Comparison of ENCODE assay signal across 11 cellular contexts in genomic region chr1:112954059-112954458, GRCh38. TPM values are rescaled to one million over a fixed set of nuclear protein-coding genes. Genes with fewer than 3 reads are reported as not detected.
DNase-seq lines count a peak whose midpoint lies in the region; ATAC-seq, FAIRE-seq and TF ChIP-seq lines count a peak whose summit lies in the region.
"Had no signal": no experiment of that assay in that cellular context is flagged by ENCODE, and none has a peak within 500 bp of the region (broad histone marks: within the 10 kb centered on the region; RNA-seq: fewer than 3 reads in every experiment).

No MANE protein-coding gene starts in this region.

- H3K9me3 ChIP-seq in small intestine (ENCODE audit: control insufficient read depth, low read depth): no peaks in the 10 kb centered on the region

- peak overlapping the region; percentile 93 for H3K4me3 ChIP-seq in fibroblast of the aortic adventitia (ENCODE audit: low read depth, low read length)
- H3K4me3 ChIP-seq in small intestine (ENCODE audit: low read depth in 1 of 2, low read length in 2 of 2): no peak overlapping the region
- H3K4me3 ChIP-seq in lower leg skin (ENCODE audit: low read depth, poor library complexity, severe bottlenecking): no peak overlapping the region

- intact Hi-C loops in activated CD4-positive, alpha-beta T cell treated with anti-CD3 and anti-CD28 coated beads, Interleukin-2, amount 10 ng/mL, durations not matched to agents 24 days and 14 days (cut with micrococcal nuclease): loop anchor here (10.0 kb wide), 1 partner anchor 981 kb away; no protein-coding TSS in a partner anchor
- intact Hi-C loops in lower leg skin (cut with DNase I; ENCODE audit: low total_unique reads): no loop called here

- H3K27me3 Mint-ChIP-seq in activated CD4-positive, alpha-beta T cell treated with anti-CD3 and anti-CD28 coated beads, Interleukin-2, amount 10 ng/mL, durations not matched to agents 24 days and 14 days: no peaks in the 10 kb centered on the region
- no peaks in the 10 kb centered on the region for H3K27me3 Mint-ChIP-seq in T-cell

- peaks cover 43% of the 10 kb centered on the region for H3K4me1 Mint-ChIP-seq in activated CD4-positive, alpha-beta T cell treated with anti-CD3 and anti-CD28 coated beads, Interleukin-2, amount 10 ng/mL, durations not matched to agents 24 days and 14 days
- H3K4me1 Mint-ChIP-seq in T-cell: peaks cover 46 to 51% (median 50%) of the 10 kb centered on the region in 3 donors

- H3K27me3 ChIP-seq in small intestine (ENCODE audit: control insufficient read depth in 2 of 2, insufficient read depth in 2 of 2, low read length in 2 of 2): no peaks in the 10 kb centered on the region

- CTCF ChIA-PET in T-cell (lab: Charles Lee): interaction anchor here (0.6 to 2.4 kb wide), 5 partner anchors 17 to 1006 kb away, joined by 3 to 13 read pairs (median 4); partner anchors contain the start of gene LRIG2 (in 1 of the 2)

- TF ChIP-seq POLR2A in lower leg skin (IDR thresholded peaks at IDR 0.05): no peak

- H3K36me3 ChIP-seq in small intestine (ENCODE audit: control insufficient read depth in 2 of 2, insufficient read depth in 2 of 2, low read length in 2 of 2): no peaks in the 10 kb centered on the region

- DNase-seq in activated CD4-positive, alpha-beta T cell treated with anti-CD3 and anti-CD28 coated beads, Interleukin-2, amount 10 ng/mL, durations not matched to agents 24 days and 14 days: no peak
- no peak for DNase-seq in activated CD4-positive, alpha-beta T cell treated with anti-CD3 and anti-CD28 coated beads, Interleukin-2, amount 50 U/mL, for 1 hour
- DNase-seq in T-cell (no peak), fibroblast of the aortic adventitia (ENCODE audit: low read depth) (no peak), small intestine (peak; percentile 3), SIG-M5 (lab: John Stamatoyannopoulos, UW) (no peak), lower leg skin (ENCODE audit: low spot score in 2 of 2) (no peak)
- DNase-seq: left cardiac atrium, NCI-H187 treated with DMSO at 0.1 percent for 48 hours had no signal

- no peak overlapping the region for H3K27ac Mint-ChIP-seq in activated CD4-positive, alpha-beta T cell treated with anti-CD3 and anti-CD28 coated beads, Interleukin-2, amount 10 ng/mL, durations not matched to agents 24 days and 14 days
- H3K27ac Mint-ChIP-seq in T-cell: no peak overlapping the region

- POLR2A ChIA-PET in T-cell (lab: Charles Lee): interaction anchor here (0.6 to 1.2 kb wide), 3 partner anchors 119 to 533 kb away, joined by 3 to 9 read pairs (median 3); partner anchors contain the start of gene LRIG2 (in 1 of the 2)

- no peak for FAIRE-seq in small intestine (lab: Jason Lieb, UNC)

- H3K27ac ChIP-seq in small intestine (ENCODE audit: low read depth in 1 of 2, low read length in 1 of 2): no peak overlapping the region
- H3K27ac ChIP-seq: C4-2B had no signal

- no peak for TF ChIP-seq CTCF in fibroblast of the aortic adventitia (IDR thresholded peaks at IDR 0.05; ENCODE audit: insufficient read depth, low read length)
- TF ChIP-seq CTCF in lower leg skin (IDR thresholded peaks at IDR 0.05): no peak

- peak overlapping the region; percentile 88 for H3K4me3 Mint-ChIP-seq in activated CD4-positive, alpha-beta T cell treated with anti-CD3 and anti-CD28 coated beads, Interleukin-2, amount 10 ng/mL, durations not matched to agents 24 days and 14 days
- peak overlapping the region in 2 of 3 donors; percentile 96 to 97 for H3K4me3 Mint-ChIP-seq in T-cell

- ATAC-seq in T-cell (replicated peaks in 1 of 4) (no peak), HG03571 (IDR thresholded peaks at IDR 0.05; ENCODE audit: unreplicated experiment) (no peak)
- ATAC-seq: left cardiac atrium had no signal

- H3K36me3 Mint-ChIP-seq in activated CD4-positive, alpha-beta T cell treated with anti-CD3 and anti-CD28 coated beads, Interleukin-2, amount 10 ng/mL, durations not matched to agents 24 days and 14 days (ENCODE audit: low read depth): peaks cover 33% of the 10 kb centered on the region
- H3K36me3 Mint-ChIP-seq in T-cell: no peaks in the 10 kb centered on the region

- H3K4me1 ChIP-seq in small intestine (ENCODE audit: control insufficient read depth in 2 of 2, insufficient read depth in 1 of 2, low read depth in 1 of 2, low read length in 1 of 2): peaks cover 0 to 15% of the 10 kb centered on the region in 2 donors

- H3K9me3 Mint-ChIP-seq in activated CD4-positive, alpha-beta T cell treated with anti-CD3 and anti-CD28 coated beads, Interleukin-2, amount 10 ng/mL, durations not matched to agents 24 days and 14 days: no peaks in the 10 kb centered on the region
- H3K9me3 Mint-ChIP-seq in T-cell: no peaks in the 10 kb centered on the region

- WGBS in small intestine, 3 donors: 24 to 54% (median 39%) methylated on average over 3 of the region's 3 CpGs
- WGBS in lower leg skin, 2 donors: 67 to 75% methylated on average over 3 of the region's 3 CpGs

RNA-seq across cellular contexts. Expression of gene SLC16A1, which starts 1.9 kb away (rescaled TPM):
- 79.2 and 79.7 TPM in 2 replicates for total RNA-seq in activated CD4-positive, alpha-beta T cell treated with anti-CD3 and anti-CD28 coated beads, Interleukin-2, amount 10 ng/mL, durations not matched to agents 24 days and 14 days
- total RNA-seq in T-cell (10 to 100 TPM; 13.3 to 23.2 (median 20.3) TPM), fibroblast of the aortic adventitia (ENCODE audit: low replicate concordance) (65.5 and 71.9 TPM in 2 replicates), lower leg skin (10 to 100 TPM; 17.9 to 38.9 (median 31.1) TPM)
- 10 to 100 TPM in 1 of 3 donors, 1 to 10 TPM in 2; 6.8 to 29.9 (median 8.1) TPM for polyA plus RNA-seq in small intestine
